In genomic region chr1:36606908-36607651, GRCh38 we compare ENCODE assay signal across 1 cellular context.
TF ChIP-seq lines count a peak whose summit lies in the region.

No MANE protein-coding gene starts in this region.

TF ChIP-seq in K562, 482 proteins besides CTCF, POLR2A, EP300 and RAD21 (continued from another document):
- TF ChIP-seq, protein P1, sequence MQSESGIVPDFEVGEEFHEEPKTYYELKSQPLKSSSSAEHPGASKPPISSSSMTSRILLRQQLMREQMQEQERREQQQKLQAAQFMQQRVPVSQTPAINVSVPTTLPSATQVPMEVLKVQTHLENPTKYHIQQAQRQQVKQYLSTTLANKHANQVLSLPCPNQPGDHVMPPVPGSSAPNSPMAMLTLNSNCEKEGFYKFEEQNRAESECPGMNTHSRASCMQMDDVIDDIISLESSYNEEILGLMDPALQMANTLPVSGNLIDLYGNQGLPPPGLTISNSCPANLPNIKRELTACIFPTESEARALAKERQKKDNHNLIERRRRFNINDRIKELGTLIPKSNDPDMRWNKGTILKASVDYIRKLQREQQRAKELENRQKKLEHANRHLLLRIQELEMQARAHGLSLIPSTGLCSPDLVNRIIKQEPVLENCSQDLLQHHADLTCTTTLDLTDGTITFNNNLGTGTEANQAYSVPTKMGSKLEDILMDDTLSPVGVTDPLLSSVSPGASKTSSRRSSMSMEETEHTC (IDR thresholded peaks at IDR 0.05): no peak
TF ChIP-seq in K562: peak in this region for 2.
